Comparison of ENCODE assay signal across 1 cellular context in the genomic region with DNA sequence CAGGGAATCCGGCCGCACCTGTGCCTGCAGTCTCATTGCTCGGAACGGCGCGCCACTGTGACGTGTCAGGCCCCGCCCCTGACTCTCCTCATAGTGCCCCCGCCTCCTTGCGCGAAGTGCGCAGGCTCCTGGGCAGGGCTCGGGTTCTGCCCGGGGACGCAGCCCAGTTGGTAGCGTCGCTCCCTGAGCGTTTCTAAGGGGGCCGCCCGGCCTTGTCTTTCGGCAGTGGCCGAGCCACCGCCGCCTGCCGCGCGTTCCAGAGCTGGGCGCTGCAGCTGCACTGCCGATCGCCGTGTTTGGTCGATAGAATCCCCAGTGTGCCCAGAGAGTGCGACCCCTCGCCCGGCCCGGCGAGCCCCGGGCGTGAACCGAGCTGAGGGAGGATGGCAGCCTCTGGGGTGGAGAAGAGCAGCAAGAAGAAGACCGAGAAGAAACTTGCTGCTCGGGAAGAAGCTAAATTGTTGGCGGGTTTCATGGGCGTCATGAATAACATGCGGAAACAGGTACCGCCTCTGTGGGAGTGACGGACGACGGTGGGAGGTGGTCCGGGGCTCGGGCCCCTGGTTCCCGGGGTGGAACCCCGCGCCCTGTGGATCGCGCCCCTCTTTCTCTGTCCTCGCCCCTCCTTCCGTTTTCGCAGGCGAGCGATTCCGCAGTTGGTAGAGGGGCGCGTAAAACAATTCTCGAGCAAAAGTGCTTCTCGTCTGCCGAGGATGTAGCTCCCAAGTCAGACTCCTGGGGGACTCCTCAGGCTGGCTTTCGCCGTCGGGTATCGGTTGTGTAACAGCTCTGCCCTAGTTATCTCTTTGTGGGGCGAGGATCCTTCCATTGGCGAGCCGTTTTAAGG.
TF ChIP-seq lines count a peak whose summit lies in the region.

TSS of gene KLHL7 (plus strand) at position 142 of the 847 bp plus-strand sequence. CDS start at position 384, 242 bp downstream.

TF ChIP-seq in GM12878, 131 proteins besides CTCF, POLR2A, EP300 and RAD21 (continued from another document and continues in another):
- TF ChIP-seq CBFB (IDR thresholded peaks at IDR 0.05; ENCODE audit: low read depth), result 0 out of 2 replicates have a peak, but pooled peaks have one; percentile 23
- no peak for TF ChIP-seq BRCA1 (IDR thresholded peaks at IDR 0.05; ENCODE audit: low read depth, low read length)
- TF ChIP-seq TAF1 (IDR thresholded peaks at IDR 0.05; ENCODE audit: borderline replicate concordance, low read depth, low read length), result peak; percentile 76; the same call in 1 of the 2 replicates
- peak; percentile 49 for TF ChIP-seq IKZF1 (conservative IDR thresholded peaks at IDR 0.05)
- TF ChIP-seq ZBTB11 (CRISPR knock-in tag; IDR thresholded peaks at IDR 0.05), result no peak
- peak; percentile 70 for TF ChIP-seq HCFC1 (IDR thresholded peaks at IDR 0.05; ENCODE audit: low read length)
- TF ChIP-seq NRF1 (conservative IDR thresholded peaks at IDR 0.05; ENCODE audit: low read depth, low read length), result peak; percentile 74
- TF ChIP-seq RELB (IDR thresholded peaks at IDR 0.05; ENCODE audit: low read depth), result no peak; the same call in 1 of the 2 replicates
- TF ChIP-seq EED (IDR thresholded peaks at IDR 0.05; ENCODE audit: low read depth), result no peak
- no peak for TF ChIP-seq YBX1 (IDR thresholded peaks at IDR 0.05)
- no peak; the same call in 1 of the 2 replicates for TF ChIP-seq PML (IDR thresholded peaks at IDR 0.05; ENCODE audit: low read length)
- peak; percentile 28; the same call in 1 of the 2 replicates for TF ChIP-seq RFX5 (IDR thresholded peaks at IDR 0.05; ENCODE audit: low read depth, low read length)
- TF ChIP-seq TCF3 (IDR thresholded peaks at IDR 0.05; ENCODE audit: borderline replicate concordance, insufficient read depth, low read depth, low read length), result peak; percentile 48; the same call in 1 of the 2 replicates
- peak; percentile 92 for TF ChIP-seq POLR2AphosphoS5 (IDR thresholded peaks at IDR 0.05; ENCODE audit: low read length)
- TF ChIP-seq PAX8 (IDR thresholded peaks at IDR 0.05), result no peak
- TF ChIP-seq SIX5 (IDR thresholded peaks at IDR 0.05; ENCODE audit: low read depth, low read length, severe bottlenecking), result no peak
- TF ChIP-seq IRF5 (IDR thresholded peaks at IDR 0.05; ENCODE audit: borderline replicate concordance), result no peak
- TF ChIP-seq ZNF592 (IDR thresholded peaks at IDR 0.05), result no peak
- TF ChIP-seq RCOR1 (conservative IDR thresholded peaks at IDR 0.05; ENCODE audit: low read depth, low read length), result no peak
- TF ChIP-seq TBL1XR1 (IDR thresholded peaks at IDR 0.05; ENCODE audit: low read depth, low read length), result no peak
- TF ChIP-seq MXI1 (IDR thresholded peaks at IDR 0.05; ENCODE audit: low read depth, low read length), result peak; percentile 95
- TF ChIP-seq SMC3 (IDR thresholded peaks at IDR 0.05; ENCODE audit: borderline replicate concordance, low read length), result no peak
- TF ChIP-seq MTA3 (IDR thresholded peaks at IDR 0.05; ENCODE audit: borderline replicate concordance, low read length), result no peak
- TF ChIP-seq, protein P1, sequence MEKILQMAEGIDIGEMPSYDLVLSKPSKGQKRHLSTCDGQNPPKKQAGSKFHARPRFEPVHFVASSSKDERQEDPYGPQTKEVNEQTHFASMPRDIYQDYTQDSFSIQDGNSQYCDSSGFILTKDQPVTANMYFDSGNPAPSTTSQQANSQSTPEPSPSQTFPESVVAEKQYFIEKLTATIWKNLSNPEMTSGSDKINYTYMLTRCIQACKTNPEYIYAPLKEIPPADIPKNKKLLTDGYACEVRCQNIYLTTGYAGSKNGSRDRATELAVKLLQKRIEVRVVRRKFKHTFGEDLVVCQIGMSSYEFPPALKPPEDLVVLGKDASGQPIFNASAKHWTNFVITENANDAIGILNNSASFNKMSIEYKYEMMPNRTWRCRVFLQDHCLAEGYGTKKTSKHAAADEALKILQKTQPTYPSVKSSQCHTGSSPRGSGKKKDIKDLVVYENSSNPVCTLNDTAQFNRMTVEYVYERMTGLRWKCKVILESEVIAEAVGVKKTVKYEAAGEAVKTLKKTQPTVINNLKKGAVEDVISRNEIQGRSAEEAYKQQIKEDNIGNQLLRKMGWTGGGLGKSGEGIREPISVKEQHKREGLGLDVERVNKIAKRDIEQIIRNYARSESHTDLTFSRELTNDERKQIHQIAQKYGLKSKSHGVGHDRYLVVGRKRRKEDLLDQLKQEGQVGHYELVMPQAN (conservative IDR thresholded peaks at IDR 0.05), result peak; percentile 71; the same call in 1 of the 2 replicates
- TF ChIP-seq, protein P2, sequence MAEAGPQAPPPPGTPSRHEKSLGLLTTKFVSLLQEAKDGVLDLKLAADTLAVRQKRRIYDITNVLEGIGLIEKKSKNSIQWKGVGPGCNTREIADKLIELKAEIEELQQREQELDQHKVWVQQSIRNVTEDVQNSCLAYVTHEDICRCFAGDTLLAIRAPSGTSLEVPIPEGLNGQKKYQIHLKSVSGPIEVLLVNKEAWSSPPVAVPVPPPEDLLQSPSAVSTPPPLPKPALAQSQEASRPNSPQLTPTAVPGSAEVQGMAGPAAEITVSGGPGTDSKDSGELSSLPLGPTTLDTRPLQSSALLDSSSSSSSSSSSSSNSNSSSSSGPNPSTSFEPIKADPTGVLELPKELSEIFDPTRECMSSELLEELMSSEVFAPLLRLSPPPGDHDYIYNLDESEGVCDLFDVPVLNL (IDR thresholded peaks at IDR 0.05; ENCODE audit: low read depth, low read length), result no peak
- TF ChIP-seq, protein P3, sequence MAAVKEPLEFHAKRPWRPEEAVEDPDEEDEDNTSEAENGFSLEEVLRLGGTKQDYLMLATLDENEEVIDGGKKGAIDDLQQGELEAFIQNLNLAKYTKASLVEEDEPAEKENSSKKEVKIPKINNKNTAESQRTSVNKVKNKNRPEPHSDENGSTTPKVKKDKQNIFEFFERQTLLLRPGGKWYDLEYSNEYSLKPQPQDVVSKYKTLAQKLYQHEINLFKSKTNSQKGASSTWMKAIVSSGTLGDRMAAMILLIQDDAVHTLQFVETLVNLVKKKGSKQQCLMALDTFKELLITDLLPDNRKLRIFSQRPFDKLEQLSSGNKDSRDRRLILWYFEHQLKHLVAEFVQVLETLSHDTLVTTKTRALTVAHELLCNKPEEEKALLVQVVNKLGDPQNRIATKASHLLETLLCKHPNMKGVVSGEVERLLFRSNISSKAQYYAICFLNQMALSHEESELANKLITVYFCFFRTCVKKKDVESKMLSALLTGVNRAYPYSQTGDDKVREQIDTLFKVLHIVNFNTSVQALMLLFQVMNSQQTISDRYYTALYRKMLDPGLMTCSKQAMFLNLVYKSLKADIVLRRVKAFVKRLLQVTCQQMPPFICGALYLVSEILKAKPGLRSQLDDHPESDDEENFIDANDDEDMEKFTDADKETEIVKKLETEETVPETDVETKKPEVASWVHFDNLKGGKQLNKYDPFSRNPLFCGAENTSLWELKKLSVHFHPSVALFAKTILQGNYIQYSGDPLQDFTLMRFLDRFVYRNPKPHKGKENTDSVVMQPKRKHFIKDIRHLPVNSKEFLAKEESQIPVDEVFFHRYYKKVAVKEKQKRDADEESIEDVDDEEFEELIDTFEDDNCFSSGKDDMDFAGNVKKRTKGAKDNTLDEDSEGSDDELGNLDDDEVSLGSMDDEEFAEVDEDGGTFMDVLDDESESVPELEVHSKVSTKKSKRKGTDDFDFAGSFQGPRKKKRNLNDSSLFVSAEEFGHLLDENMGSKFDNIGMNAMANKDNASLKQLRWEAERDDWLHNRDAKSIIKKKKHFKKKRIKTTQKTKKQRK (IDR thresholded peaks at IDR 0.05; ENCODE audit: low read depth, low read length), result no peak
- peak; percentile 70; the same call in 2 of the 3 replicates for TF ChIP-seq POU2F2 (IDR thresholded peaks at IDR 0.05; ENCODE audit: borderline replicate concordance, low read depth, low read length)
- TF ChIP-seq PAX5 (IDR thresholded peaks at IDR 0.05; ENCODE audit: borderline replicate concordance, low read depth, low read length), result no peak
- no peak for TF ChIP-seq HDAC2 (IDR thresholded peaks at IDR 0.05)
- peak; percentile 72; the same call in 1 of the 2 replicates for TF ChIP-seq SMAD5 (IDR thresholded peaks at IDR 0.05; ENCODE audit: low read depth)
- no peak for TF ChIP-seq KDM1A (IDR thresholded peaks at IDR 0.05; ENCODE audit: borderline replicate concordance)
- no peak for TF ChIP-seq NR2F1 (conservative IDR thresholded peaks at IDR 0.05)
- peak; percentile 9; the same call in 1 of the 2 replicates for TF ChIP-seq PKNOX1 (IDR thresholded peaks at IDR 0.05)
- no peak for TF ChIP-seq KAT2A (conservative IDR thresholded peaks at IDR 0.05; ENCODE audit: control insufficient read depth, low read depth, low read length)
- TF ChIP-seq DPF2 (IDR thresholded peaks at IDR 0.05), result peak; percentile 39; the same call in 1 of the 2 replicates
- no peak; the same call in 1 of the 2 replicates for TF ChIP-seq RUNX3 (IDR thresholded peaks at IDR 0.05; ENCODE audit: low read length)
- TF ChIP-seq BMI1 (IDR thresholded peaks at IDR 0.05; ENCODE audit: borderline replicate concordance), result no peak
- TF ChIP-seq CREB1 (IDR thresholded peaks at IDR 0.05; ENCODE audit: low read depth), result peak; percentile 98
- TF ChIP-seq RB1 (IDR thresholded peaks at IDR 0.05; ENCODE audit: borderline replicate concordance), result peak; percentile 35; the same call in 1 of the 2 replicates
